ENCODE assay signal across 19 cellular contexts in genomic region chr11:122179966-122180365, GRCh38.
DNase-seq lines count a peak whose midpoint lies in the region; ATAC-seq, FAIRE-seq and TF ChIP-seq lines count a peak whose summit lies in the region.
"Had no signal": no experiment of that assay in that cellular context is flagged by ENCODE, and none has a peak within 500 bp of the region (broad histone marks: within the 10 kb centered on the region; RNA-seq: fewer than 3 reads in every experiment).

No MANE protein-coding gene starts in this region.

- TF ChIP-seq CTCF in BJ (IDR thresholded peaks at IDR 0.05; ENCODE audit: insufficient read depth, low read depth, low read length): no peak
- TF ChIP-seq CTCF in fibroblast of pulmonary artery (IDR thresholded peaks at IDR 0.05; ENCODE audit: low read length, missing control alignments): no peak

- CTCF ChIA-PET in BJ (lab: Yijun Ruan, JAX): interaction anchor here (0.7 to 2.1 kb wide), 5 partner anchors 23 to 524 kb away, joined by 3 to 11 read pairs (median 4); no protein-coding TSS in a partner anchor

- H3K36me3 ChIP-seq in BJ (ENCODE audit: control insufficient read depth, insufficient read depth, low read length) (peaks cover 1% of the 10 kb centered on the region; the same call in 1 of the 2 replicates), adipocyte (ENCODE audit: control insufficient read depth, insufficient read depth, low read length, severe bottlenecking) (peaks cover 15% of the 10 kb centered on the region), skeletal muscle satellite cell (ENCODE audit: insufficient read depth, low read length) (peaks cover 50% of the 10 kb centered on the region)
- H3K36me3 ChIP-seq: BE2C, right atrium auricular region had no signal

- H3K27me3 ChIP-seq in BJ (ENCODE audit: control insufficient read depth, insufficient read depth, low read length) (no peaks in the 10 kb centered on the region), adipocyte (replicated peaks; ENCODE audit: control insufficient read depth, insufficient read depth, low read length) (no peaks in the 10 kb centered on the region), skeletal muscle satellite cell (ENCODE audit: control insufficient read depth, insufficient read depth, low read length) (no peaks in the 10 kb centered on the region)
- H3K27me3 ChIP-seq: right atrium auricular region had no signal

- ATAC-seq in HG02938 (IDR thresholded peaks at IDR 0.05; ENCODE audit: unreplicated experiment): no peak
- ATAC-seq: K562 had no signal

- no peak for FAIRE-seq in GM12891 (lab: Jason Lieb, UNC)
- FAIRE-seq: K562, TTC549 had no signal

- H3K4me3 ChIP-seq in BJ (ENCODE audit: low read depth, low read length): peak overlapping the region; percentile 59
- peak overlapping the region; percentile 82 for H3K4me3 ChIP-seq in adipocyte (ENCODE audit: low read length)
- peak overlapping the region; percentile 70 for H3K4me3 ChIP-seq in fibroblast of pulmonary artery (replicated peaks; ENCODE audit: low read depth, low read length)
- H3K4me3 ChIP-seq in skeletal muscle satellite cell (ENCODE audit: low read length): peak overlapping the region; percentile 78
- H3K4me3 ChIP-seq: K562, right atrium auricular region, SK-N-MC had no signal

- peaks cover 12% of the 10 kb centered on the region for H3K9me3 ChIP-seq in adipocyte (ENCODE audit: control insufficient read depth, low read length)
- H3K9me3 ChIP-seq in skeletal muscle satellite cell (replicated peaks; ENCODE audit: low read length): peaks cover 6% of the 10 kb centered on the region
- H3K9me3 ChIP-seq: BE2C, right atrium auricular region had no signal

- DNase-seq in BJ (ENCODE audit: low read depth): no peak
- DNase-seq in adipocyte (ENCODE audit: low read depth): no peak
- no peak for DNase-seq in fibroblast of pulmonary artery (ENCODE audit: low read depth)
- no peak for DNase-seq in HPDE6-E6E7 (ENCODE audit: extremely low spot score)
- no peak for DNase-seq in GM12891 (ENCODE audit: insufficient read length, low spot score)
- no peak for DNase-seq in SIG-M5 (lab: John Stamatoyannopoulos, UW)
- DNase-seq: BE2C; DMS153; effector memory CD4-positive, alpha-beta T cell; NCI-H1417; NCI-H345; nephron progenitor cell; stimulated activated CD4-positive, alpha-beta T cell treated with anti-CD3 and anti-CD28 coated beads, Interleukin-4, amount 100 ng/mL, for 24 hours had no signal

- peak overlapping the region; percentile 89 for H3K9ac ChIP-seq in adipocyte (ENCODE audit: low read length)
- peak overlapping the region; percentile 97 for H3K9ac ChIP-seq in skeletal muscle satellite cell (ENCODE audit: low read depth, low read length)

- peak overlapping the region; percentile 85 for H3K4me2 ChIP-seq in skeletal muscle satellite cell (ENCODE audit: low read length)

- TF ChIP-seq POLR2A in GM12891 (IDR thresholded peaks at IDR 0.05; ENCODE audit: low read depth, low read length): no peak

- peaks cover 64% of the 10 kb centered on the region for H3K4me1 ChIP-seq in adipocyte (ENCODE audit: control insufficient read depth, insufficient read depth, low read length)
- peaks cover 56% of the 10 kb centered on the region for H3K4me1 ChIP-seq in skeletal muscle satellite cell (ENCODE audit: control insufficient read depth, insufficient read depth, low read length)
- H3K4me1 ChIP-seq: BE2C had no signal

- POLR2A ChIA-PET in BJ (lab: Charles Lee): interaction anchor here (0.6 to 1.3 kb wide), 5 partner anchors 11 to 81 kb away, joined by 3 to 5 read pairs (median 4); no protein-coding TSS in a partner anchor

TF ChIP-seq in GM12891, 5 proteins besides CTCF, POLR2A, EP300 and RAD21:
- TF ChIP-seq POLR2AphosphoS5 (IDR thresholded peaks at IDR 0.05; ENCODE audit: low read depth, low read length): no peak
- no peak for TF ChIP-seq PAX5 (IDR thresholded peaks at IDR 0.05; ENCODE audit: insufficient read depth, low read length, severe bottlenecking)
- TF ChIP-seq SPI1 (IDR thresholded peaks at IDR 0.05; ENCODE audit: low read depth, low read length): no peak
- TF ChIP-seq POU2F2 (IDR thresholded peaks at IDR 0.05; ENCODE audit: low read depth, low read length): no peak
- no peak for TF ChIP-seq TAF1 (IDR thresholded peaks at IDR 0.05; ENCODE audit: low read depth, low read length)
